Comparison of ENCODE assay signal across 26 cellular contexts in the genomic region with DNA sequence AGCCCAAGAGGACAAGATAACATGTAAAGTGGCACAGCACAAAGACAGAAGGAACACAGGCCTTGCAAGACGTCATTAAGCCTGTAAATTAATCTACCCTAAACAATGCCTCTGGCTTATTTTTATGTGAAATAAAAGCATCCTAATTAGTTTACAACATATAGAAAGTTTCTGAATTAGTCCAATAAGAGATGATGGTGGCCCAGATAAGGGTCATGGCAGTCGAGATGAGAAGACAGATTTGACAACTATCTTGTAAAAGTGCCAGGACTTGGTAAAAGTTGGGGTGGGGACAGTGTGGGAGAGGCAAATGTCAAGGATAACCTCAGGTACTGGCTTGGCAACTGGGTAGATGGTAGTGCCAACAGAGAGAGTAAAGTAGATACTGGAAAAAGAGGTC.
"Had no signal": no experiment of that assay in that cellular context is flagged by ENCODE, and none has a peak within 500 bp of the region (broad histone marks: within the 10 kb centered on the region; RNA-seq: fewer than 3 reads in every experiment).

No MANE protein-coding gene starts in this region.

- H3K4me3 Mint-ChIP-seq: natural killer cell treated with Interleukin-12 subunit alpha and Interleukin-12 subunit beta and Interleukin-15 and Interleukin-18, amount 100 ng/mL, for 72 hours; nephron progenitor cell; neural crest cell; stimulated activated effector memory CD8-positive, alpha-beta T cell treated with anti-CD3 and anti-CD28 coated beads, Interleukin-12 subunit alpha, Interleukin-12 subunit beta, amount 100 ng/mL, for 72 hours; stimulated activated naive B cell treated with anti-CD40 and anti-IgM and Interleukin-4, amounts not matched to agents 10 μg/mL and 1 μg/mL and 100 μg/mL, for 72 hours; stimulated activated naive CD8-positive, alpha-beta T cell treated with anti-CD3 and anti-CD28 coated beads, Interleukin-15, Interleukin-2, amounts not matched to agents 100 ng/mL and 50 ng/mL, for 24 hours had no signal

- H3K9me3 ChIP-seq: neutrophil, pancreas, prostate gland, right lobe of liver, sigmoid colon, stomach, thoracic aorta, thyroid gland, tibial nerve, upper lobe of left lung, vagina had no signal

- H3K9me3 Mint-ChIP-seq: natural killer cell treated with Interleukin-12 subunit alpha and Interleukin-12 subunit beta and Interleukin-15 and Interleukin-18, amount 100 ng/mL, for 72 hours; nephron progenitor cell; neural crest cell; stimulated activated effector memory CD8-positive, alpha-beta T cell treated with anti-CD3 and anti-CD28 coated beads, Interleukin-12 subunit alpha, Interleukin-12 subunit beta, amount 100 ng/mL, for 72 hours; stimulated activated naive B cell treated with anti-CD40 and anti-IgM and Interleukin-4, amounts not matched to agents 10 μg/mL and 1 μg/mL and 100 μg/mL, for 72 hours; stimulated activated naive CD8-positive, alpha-beta T cell treated with anti-CD3 and anti-CD28 coated beads, Interleukin-15, Interleukin-2, amounts not matched to agents 100 ng/mL and 50 ng/mL, for 24 hours had no signal

- DNase-seq: nephron progenitor cell; nucleus accumbens; pancreas; right cardiac atrium; right lobe of liver; sigmoid colon; small intestine; stimulated activated CD4-positive, alpha-beta T cell treated with anti-CD3 and anti-CD28 coated beads, Interleukin-15, amount 100 ng/mL, for 24 hours; stimulated activated CD4-positive, alpha-beta T cell treated with anti-CD3 and anti-CD28 coated beads, Interleukin-2, amount 100 ng/mL, for 24 hours; stimulated activated CD4-positive, alpha-beta T cell treated with anti-CD3 and anti-CD28 coated beads, Interleukin-2, amount 100 ng/mL, for 48 hours; stimulated activated CD4-positive, alpha-beta T cell treated with anti-CD3 and anti-CD28 coated beads, Interleukin-4, amount 100 ng/mL, for 24 hours; stimulated activated naive B cell treated with anti-CD40 and anti-IgM and Interleukin-4, amounts not matched to agents 10 μg/mL and 1 μg/mL and 100 μg/mL, for 72 hours; stimulated activated naive CD4-positive, alpha-beta T cell treated with Interleukin-2 at 50 U/mL for 16 hours; stomach; thyroid gland; trophoblast cell; upper lobe of left lung had no signal

- H3K27me3 Mint-ChIP-seq: natural killer cell treated with Interleukin-12 subunit alpha and Interleukin-12 subunit beta and Interleukin-15 and Interleukin-18, amount 100 ng/mL, for 72 hours; stimulated activated naive B cell treated with anti-CD40 and anti-IgM and Interleukin-4, amounts not matched to agents 10 μg/mL and 1 μg/mL and 100 μg/mL, for 72 hours; stimulated activated naive CD8-positive, alpha-beta T cell treated with anti-CD3 and anti-CD28 coated beads, Interleukin-15, Interleukin-2, amounts not matched to agents 100 ng/mL and 50 ng/mL, for 24 hours had no signal

- H3K4me1 ChIP-seq: pancreas, prostate gland, right lobe of liver, thyroid gland, tibial nerve, upper lobe of left lung, vagina had no signal

- H3K27me3 ChIP-seq: neutrophil, pancreas, right lobe of liver, sigmoid colon, stomach, thyroid gland, tibial nerve, upper lobe of left lung, vagina had no signal

- H3K27ac ChIP-seq: neutrophil, pancreas, prostate gland, right lobe of liver, sigmoid colon, stomach, thoracic aorta, thyroid gland, tibial nerve, upper lobe of left lung, vagina had no signal

- ATAC-seq: natural killer cell treated with Interleukin-12 subunit alpha and Interleukin-12 subunit beta and Interleukin-15 and Interleukin-18, amount 100 ng/mL, for 72 hours; pancreas; right cardiac atrium; right lobe of liver; stimulated activated effector memory CD8-positive, alpha-beta T cell treated with anti-CD3 and anti-CD28 coated beads, Interleukin-12 subunit alpha, Interleukin-12 subunit beta, amount 100 ng/mL, for 72 hours; stimulated activated naive B cell treated with anti-CD40 and anti-IgM and Interleukin-4, amounts not matched to agents 10 μg/mL and 1 μg/mL and 100 μg/mL, for 72 hours had no signal

- H3K4me3 ChIP-seq: pancreas, prostate gland, right lobe of liver, sigmoid colon, stomach, thoracic aorta, thyroid gland, tibial nerve, upper lobe of left lung, vagina had no signal

- H3K27ac Mint-ChIP-seq: natural killer cell treated with Interleukin-12 subunit alpha and Interleukin-12 subunit beta and Interleukin-15 and Interleukin-18, amount 100 ng/mL, for 72 hours; nephron progenitor cell; stimulated activated effector memory CD8-positive, alpha-beta T cell treated with anti-CD3 and anti-CD28 coated beads, Interleukin-12 subunit alpha, Interleukin-12 subunit beta, amount 100 ng/mL, for 72 hours; stimulated activated naive B cell treated with anti-CD40 and anti-IgM and Interleukin-4, amounts not matched to agents 10 μg/mL and 1 μg/mL and 100 μg/mL, for 72 hours; stimulated activated naive CD8-positive, alpha-beta T cell treated with anti-CD3 and anti-CD28 coated beads, Interleukin-15, Interleukin-2, amounts not matched to agents 100 ng/mL and 50 ng/mL, for 24 hours had no signal

- H3K36me3 ChIP-seq: prostate gland had no signal

- H3K4me1 Mint-ChIP-seq: nephron progenitor cell; neural crest cell; stimulated activated naive B cell treated with anti-CD40 and anti-IgM and Interleukin-4, amounts not matched to agents 10 μg/mL and 1 μg/mL and 100 μg/mL, for 72 hours had no signal
